9 cellular contexts compared by ENCODE assay signal in the genomic region with DNA sequence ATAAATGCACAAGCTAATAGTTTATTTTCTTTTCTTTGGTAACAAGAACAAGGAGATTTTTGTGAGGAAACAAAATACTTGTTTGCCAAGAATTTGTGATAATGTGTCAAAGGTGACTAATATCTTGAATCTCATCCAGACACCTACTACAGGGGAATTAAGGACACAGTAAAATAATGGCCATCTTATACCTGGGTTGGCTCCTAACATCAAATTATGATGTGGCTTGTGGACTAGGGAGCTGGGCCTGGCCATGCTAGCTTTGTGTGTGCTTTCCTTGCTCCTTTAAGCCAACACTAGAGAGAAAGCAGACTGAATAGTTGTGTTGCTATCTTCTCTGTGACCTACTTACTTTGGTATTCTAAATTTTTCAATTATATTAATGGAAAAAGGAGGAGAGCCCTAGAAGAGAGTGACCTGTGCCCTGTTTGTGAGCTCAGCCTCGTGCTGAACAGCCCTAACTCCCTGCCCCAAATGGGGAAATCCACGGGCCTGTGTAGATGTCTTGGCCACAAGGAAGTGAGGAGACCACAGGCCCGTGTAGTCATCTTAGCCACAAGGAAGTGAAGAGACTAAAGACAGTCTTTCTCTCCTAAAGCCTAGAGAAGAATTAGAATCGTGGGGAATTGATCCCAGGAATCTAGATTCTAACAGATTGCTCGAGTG. TPM values are rescaled to one million over a fixed set of nuclear protein-coding genes. Genes with fewer than 3 reads are reported as not detected.
DNase-seq lines count a peak whose midpoint lies in the region; ATAC-seq, FAIRE-seq and TF ChIP-seq lines count a peak whose summit lies in the region.
"Had no signal": no experiment of that assay in that cellular context is flagged by ENCODE, and none has a peak within 500 bp of the region (broad histone marks: within the 10 kb centered on the region; RNA-seq: fewer than 3 reads in every experiment).

No MANE protein-coding gene starts in this region.

- no peaks in the 10 kb centered on the region for H3K4me1 Mint-ChIP-seq in osteocyte (ENCODE audit: unreplicated experiment)

- peak; percentile 94 for DNase-seq in EL
- DNase-seq in HL-60 (ENCODE audit: low read depth in 1 of 2, low spot score in 1 of 2) = peak; percentile 28 to 93
- DNase-seq in astrocyte of the hippocampus (ENCODE audit: low read depth, low spot score) = peak; percentile 34
- DNase-seq in mucosa of gallbladder (ENCODE audit: low spot score) = peak; percentile 38
- DNase-seq in osteocyte (ENCODE audit: extremely low spot score, unreplicated experiment) = no peak
- no peak for DNase-seq in HTR-8/SVneo (ENCODE audit: insufficient read length, low spot score)
- no peak for DNase-seq in WERI-Rb-1

- H3K27ac ChIP-seq in HL-60 (replicated peaks) (peak overlapping the region; percentile 65), WERI-Rb-1 (no peak overlapping the region)

- H3K27me3 Mint-ChIP-seq in osteocyte (ENCODE audit: unreplicated experiment) = peaks cover 3% of the 10 kb centered on the region
- H3K27me3 Mint-ChIP-seq: brain had no signal

- H3K9me3 ChIP-seq in WERI-Rb-1 (ENCODE audit: severe bottlenecking) = no peaks in the 10 kb centered on the region

- FAIRE-seq in HTR-8/SVneo (lab: Jason Lieb, UNC) = no peak

- no peak overlapping the region for H3K4me3 ChIP-seq in HL-60 (replicated peaks; ENCODE audit: insufficient read depth, low read length)
- no peak overlapping the region for H3K4me3 ChIP-seq in WERI-Rb-1 (ENCODE audit: low read depth, low read length)

- no peaks in the 10 kb centered on the region for H3K36me3 ChIP-seq in WERI-Rb-1

- no peaks in the 10 kb centered on the region for H3K36me3 Mint-ChIP-seq in osteocyte (ENCODE audit: unreplicated experiment)

- ATAC-seq in GM21576 (IDR thresholded peaks at IDR 0.05; ENCODE audit: unreplicated experiment) = peak; percentile 99

- H3K27me3 ChIP-seq in HL-60 (ENCODE audit: insufficient read depth, poor library complexity, severe bottlenecking) (no peaks in the 10 kb centered on the region), WERI-Rb-1 (ENCODE audit: insufficient read depth, low read depth, severe bottlenecking) (no peaks in the 10 kb centered on the region)

- no peak overlapping the region for H3K4me3 Mint-ChIP-seq in osteocyte (ENCODE audit: unreplicated experiment)
- H3K4me3 Mint-ChIP-seq: brain had no signal

- no peaks in the 10 kb centered on the region for H3K9me3 Mint-ChIP-seq in osteocyte (ENCODE audit: unreplicated experiment)

- no peak for TF ChIP-seq CTCF in HL-60 (IDR thresholded peaks at IDR 0.05; ENCODE audit: insufficient read depth, low read length)
- no peak for TF ChIP-seq CTCF in osteocyte (IDR thresholded peaks at IDR 0.05)
- no peak for TF ChIP-seq CTCF in WERI-Rb-1 (IDR thresholded peaks at IDR 0.05; ENCODE audit: low read depth, low read length)

- H3K27ac Mint-ChIP-seq in osteocyte (ENCODE audit: unreplicated experiment) = no peak overlapping the region

RNA-seq across cellular contexts. Expression of gene ARHGAP24, which starts 23.3 kb away (rescaled TPM):
- total RNA-seq in mucosa of gallbladder = 13.6 TPM
- total RNA-seq in osteocyte = 29.3 and 29.6 TPM in 2 replicates

Comparison
In these comparisons a context has a peak if more than half of its experiments do, and no peak if none do; other contexts are left out.
1. DNase-seq: peak in EL (single experiment), HL-60 (2 of 2), astrocyte of the hippocampus (single experiment) and mucosa of gallbladder (single experiment); none in osteocyte (single experiment), HTR-8/SVneo (single experiment) and WERI-Rb-1 (single experiment).